8 cellular contexts compared by ENCODE assay signal in genomic region chr7:130273081-130273699, GRCh38. TPM values are rescaled to one million over a fixed set of nuclear protein-coding genes. Genes with fewer than 3 reads are reported as not detected.
A peak's percentile ranks its signal among the peaks of the same experiment; 100 is the strongest.
DNase-seq lines count a peak whose midpoint lies in the region; ATAC-seq and TF ChIP-seq lines count a peak whose summit lies in the region.

No MANE protein-coding gene starts in this region.

- H3K27me3 Mint-ChIP-seq in activated CD8-positive, alpha-beta T cell treated with anti-CD3 and anti-CD28 coated beads, Interleukin-2, amount 10 ng/mL, durations not matched to agents 7 days and 5 days (ENCODE audit: low read depth), result peaks cover 6% of the 10 kb centered on the region
- H3K27me3 Mint-ChIP-seq in stimulated activated naive CD8-positive, alpha-beta T cell treated with anti-CD3 and anti-CD28 coated beads, Interleukin-15, Interleukin-2, amounts not matched to agents 100 ng/mL and 50 ng/mL, for 24 hours, result peaks cover 15% of the 10 kb centered on the region

- no peak overlapping the region for H3K27ac ChIP-seq in AG04450 (ENCODE audit: low read depth, low read length)

- H3K4me1 Mint-ChIP-seq in activated CD8-positive, alpha-beta T cell treated with anti-CD3 and anti-CD28 coated beads, Interleukin-2, amount 10 ng/mL, durations not matched to agents 7 days and 5 days (ENCODE audit: low read depth), result peaks cover 8% of the 10 kb centered on the region
- H3K4me1 Mint-ChIP-seq in stimulated activated naive CD8-positive, alpha-beta T cell treated with anti-CD3 and anti-CD28 coated beads, Interleukin-15, Interleukin-2, amounts not matched to agents 100 ng/mL and 50 ng/mL, for 24 hours (ENCODE audit: low read depth), result peaks cover 27% of the 10 kb centered on the region

- no peak for ATAC-seq in activated CD8-positive, alpha-beta T cell treated with anti-CD3 and anti-CD28 coated beads, Interleukin-2, amount 10 ng/mL, durations not matched to agents 7 days and 5 days
- ATAC-seq in GM19455 (IDR thresholded peaks at IDR 0.05; ENCODE audit: unreplicated experiment), result no peak

- TF ChIP-seq CTCF in AG04450 (IDR thresholded peaks at IDR 0.05; ENCODE audit: low read depth, low read length), result no peak

- no peaks in the 10 kb centered on the region; the same call in 1 of the 2 replicates for H3K9me3 ChIP-seq in AG04450 (ENCODE audit: control insufficient read depth, insufficient read depth, low read length)

- CTCF ChIA-PET in AG04450 (lab: Charles Lee), result interaction anchor here (0.6 to 1.5 kb wide), 5 partner anchors 8 to 424 kb away, joined by 3 to 4 read pairs (median 3); no protein-coding TSS in a partner anchor
- CTCF ChIA-PET in activated CD8-positive, alpha-beta T cell treated with anti-CD3 and anti-CD28 coated beads, Interleukin-2, amount 10 ng/mL, durations not matched to agents 7 days and 5 days (lab: Charles Lee), result interaction anchor here (0.6 kb wide), 1 partner anchor 485 kb away, joined by 3 read pairs; no protein-coding TSS in a partner anchor

- no peak overlapping the region for H3K27ac Mint-ChIP-seq in activated CD8-positive, alpha-beta T cell treated with anti-CD3 and anti-CD28 coated beads, Interleukin-2, amount 10 ng/mL, durations not matched to agents 7 days and 5 days
- no peak overlapping the region for H3K27ac Mint-ChIP-seq in stimulated activated naive CD8-positive, alpha-beta T cell treated with anti-CD3 and anti-CD28 coated beads, Interleukin-15, Interleukin-2, amounts not matched to agents 100 ng/mL and 50 ng/mL, for 24 hours

- no peaks in the 10 kb centered on the region for H3K9me3 Mint-ChIP-seq in activated CD8-positive, alpha-beta T cell treated with anti-CD3 and anti-CD28 coated beads, Interleukin-2, amount 10 ng/mL, durations not matched to agents 7 days and 5 days (ENCODE audit: insufficient read depth)
- no peaks in the 10 kb centered on the region for H3K9me3 Mint-ChIP-seq in stimulated activated naive CD8-positive, alpha-beta T cell treated with anti-CD3 and anti-CD28 coated beads, Interleukin-15, Interleukin-2, amounts not matched to agents 100 ng/mL and 50 ng/mL, for 24 hours

- peak overlapping the region; percentile 42 for H3K4me3 Mint-ChIP-seq in activated CD8-positive, alpha-beta T cell treated with anti-CD3 and anti-CD28 coated beads, Interleukin-2, amount 10 ng/mL, durations not matched to agents 7 days and 5 days
- H3K4me3 Mint-ChIP-seq in stimulated activated naive CD8-positive, alpha-beta T cell treated with anti-CD3 and anti-CD28 coated beads, Interleukin-15, Interleukin-2, amounts not matched to agents 100 ng/mL and 50 ng/mL, for 24 hours, result peak overlapping the region; percentile 32

- DNase-seq in AG04450 (ENCODE audit: low read depth, low spot score), result peak; percentile 26
- DNase-seq in MV-4-11 (lab: John Stamatoyannopoulos, UW), result peak; percentile 61
- DNase-seq in activated CD8-positive, alpha-beta T cell treated with anti-CD3 and anti-CD28 coated beads, Interleukin-2, amount 10 ng/mL, durations not matched to agents 7 days and 5 days, result peak; percentile 24
- DNase-seq in hypothalamus (lab: John Stamatoyannopoulos, UW), result peak in 28 of 51 donors; percentile 10 to 74 (median 34)
- no peak for DNase-seq in UCSD-AML1 (lab: John Stamatoyannopoulos, UW; ENCODE audit: unreplicated experiment)
- DNase-seq in activated CD8-positive, alpha-beta memory T cell treated with anti-CD3 and anti-CD28 coated beads, Interleukin-2, amount 50 U/mL, for 48 hours, result no peak

- no peaks in the 10 kb centered on the region for H3K27me3 ChIP-seq in AG04450 (ENCODE audit: control insufficient read depth, insufficient read depth, low read length)

- POLR2A ChIA-PET in AG04450 (lab: Yijun Ruan, JAX), result interaction anchor here (0.6 to 1.7 kb wide), 11 partner anchors 20 to 837 kb away, joined by 3 to 12 read pairs (median 4); partner anchors contain the start of gene CPA4
- POLR2A ChIA-PET in activated CD8-positive, alpha-beta T cell treated with anti-CD3 and anti-CD28 coated beads, Interleukin-2, amount 10 ng/mL, durations not matched to agents 7 days and 5 days (lab: Charles Lee), result interaction anchor here (0.5 to 0.6 kb wide), 3 partner anchors 83 to 702 kb away, joined by 3 read pairs; no protein-coding TSS in a partner anchor

- no peaks in the 10 kb centered on the region for H3K36me3 Mint-ChIP-seq in activated CD8-positive, alpha-beta T cell treated with anti-CD3 and anti-CD28 coated beads, Interleukin-2, amount 10 ng/mL, durations not matched to agents 7 days and 5 days (ENCODE audit: low read depth)
- H3K36me3 Mint-ChIP-seq in stimulated activated naive CD8-positive, alpha-beta T cell treated with anti-CD3 and anti-CD28 coated beads, Interleukin-15, Interleukin-2, amounts not matched to agents 100 ng/mL and 50 ng/mL, for 24 hours (ENCODE audit: low read depth), result no peaks in the 10 kb centered on the region

- H3K4me3 ChIP-seq in AG04450 (ENCODE audit: low read depth, low read length), result no peak overlapping the region; the same call in 1 of the 2 replicates

RNA-seq across cellular contexts. Expression of gene CPA2, which starts 6.5 kb away (rescaled TPM):
- 0.05 and 0.10 TPM in 2 replicates for polyA plus RNA-seq in AG04450 (2011; rRNA removed)
- polyA minus RNA-seq in AG04450 (2011; rRNA and poly(A)+ RNA removed), result not detected in 2 replicates
- not detected for total RNA-seq in activated CD8-positive, alpha-beta T cell treated with anti-CD3 and anti-CD28 coated beads, Interleukin-2, amount 10 ng/mL, durations not matched to agents 7 days and 5 days

RNA-seq across cellular contexts. Expression of gene CPA4, which starts 19.8 kb away (rescaled TPM):
- 65.7 and 71.8 TPM in 2 replicates for polyA plus RNA-seq in AG04450 (2011; rRNA removed)
- polyA minus RNA-seq in AG04450 (2011; rRNA and poly(A)+ RNA removed), result 58.9 and 61.8 TPM in 2 replicates
- total RNA-seq in activated CD8-positive, alpha-beta T cell treated with anti-CD3 and anti-CD28 coated beads, Interleukin-2, amount 10 ng/mL, durations not matched to agents 7 days and 5 days, result not detected

Comparison
In these comparisons a context has a peak if more than half of its experiments do, and no peak if none do; other contexts are left out.
1. DNase-seq: peak in AG04450 (single experiment), MV-4-11 (single experiment), activated CD8-positive, alpha-beta T cell treated with anti-CD3 and anti-CD28 coated beads, Interleukin-2, amount 10 ng/mL, durations not matched to agents 7 days and 5 days (single experiment) and hypothalamus (28 of 51); none in UCSD-AML1 (single experiment) and activated CD8-positive, alpha-beta memory T cell treated with anti-CD3 and anti-CD28 coated beads, Interleukin-2, amount 50 U/mL, for 48 hours (single experiment).